Comparison of ENCODE assay signal across 1 cellular context in the genomic region with DNA sequence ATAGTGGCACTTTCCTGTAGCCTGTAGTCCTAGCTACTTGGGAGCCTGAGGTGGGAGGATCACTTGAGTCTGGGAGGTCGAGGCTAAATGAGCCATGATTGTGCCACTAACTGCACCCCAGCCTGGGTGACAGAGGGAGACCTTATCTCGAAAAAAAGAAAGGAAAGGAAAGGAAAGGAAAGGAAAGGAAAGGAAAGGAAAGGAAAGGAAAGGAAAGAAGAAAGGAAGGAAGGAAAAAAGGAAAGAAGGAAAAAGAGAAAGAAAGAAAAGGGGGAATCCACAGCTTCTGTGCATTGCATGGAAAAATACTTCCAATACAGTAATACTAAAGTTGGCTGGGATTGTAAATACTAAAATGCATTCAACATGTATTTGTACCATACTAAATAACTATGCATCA.
TF ChIP-seq lines count a peak whose summit lies in the region.

No MANE protein-coding gene starts in this region.

TF ChIP-seq in HEK293, 187 proteins besides CTCF, POLR2A, EP300 and RAD21 (continued from another document):
- TF ChIP-seq, protein P1, sequence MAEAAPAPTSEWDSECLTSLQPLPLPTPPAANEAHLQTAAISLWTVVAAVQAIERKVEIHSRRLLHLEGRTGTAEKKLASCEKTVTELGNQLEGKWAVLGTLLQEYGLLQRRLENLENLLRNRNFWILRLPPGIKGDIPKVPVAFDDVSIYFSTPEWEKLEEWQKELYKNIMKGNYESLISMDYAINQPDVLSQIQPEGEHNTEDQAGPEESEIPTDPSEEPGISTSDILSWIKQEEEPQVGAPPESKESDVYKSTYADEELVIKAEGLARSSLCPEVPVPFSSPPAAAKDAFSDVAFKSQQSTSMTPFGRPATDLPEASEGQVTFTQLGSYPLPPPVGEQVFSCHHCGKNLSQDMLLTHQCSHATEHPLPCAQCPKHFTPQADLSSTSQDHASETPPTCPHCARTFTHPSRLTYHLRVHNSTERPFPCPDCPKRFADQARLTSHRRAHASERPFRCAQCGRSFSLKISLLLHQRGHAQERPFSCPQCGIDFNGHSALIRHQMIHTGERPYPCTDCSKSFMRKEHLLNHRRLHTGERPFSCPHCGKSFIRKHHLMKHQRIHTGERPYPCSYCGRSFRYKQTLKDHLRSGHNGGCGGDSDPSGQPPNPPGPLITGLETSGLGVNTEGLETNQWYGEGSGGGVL (tag by site-specific recombination; IDR thresholded peaks at IDR 0.05): no peak
- TF ChIP-seq GLIS1 (tag by site-specific recombination; IDR thresholded peaks at IDR 0.05) (no peak), ZNF366 (tag by site-specific recombination; conservative IDR thresholded peaks at IDR 0.05) (peak; percentile 33; the same call in 1 of the 2 replicates), ZNF768 (tag by site-specific recombination; IDR thresholded peaks at IDR 0.05) (no peak), PRDM1 (tag by site-specific recombination; IDR thresholded peaks at IDR 0.05) (peak; percentile 97), ZNF202 (tag by site-specific recombination; IDR thresholded peaks at IDR 0.05; ENCODE audit: borderline replicate concordance) (no peak)
